ENCODE assay signal across 25 cellular contexts in the genomic region with DNA sequence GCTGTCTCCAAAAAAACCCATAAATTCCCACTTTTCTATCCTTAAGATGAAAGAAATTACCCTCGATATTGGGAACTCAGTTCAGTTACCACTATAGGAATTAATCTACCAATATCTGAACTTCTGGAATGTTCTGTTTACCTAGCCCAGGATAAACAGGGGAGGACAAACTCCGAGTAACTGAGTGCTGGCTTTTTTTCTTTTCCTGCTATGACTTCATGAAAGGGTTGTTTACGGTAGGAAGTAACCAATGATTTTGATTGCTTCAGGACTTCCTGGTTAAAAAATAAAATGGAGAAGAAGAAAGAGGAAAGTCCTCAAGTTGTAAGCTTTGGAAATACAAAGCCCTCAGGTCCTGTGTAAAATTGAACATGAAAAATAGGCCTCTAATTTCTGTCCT.
"Had no signal": no experiment of that assay in that cellular context is flagged by ENCODE, and none has a peak within 500 bp of the region (broad histone marks: within the 10 kb centered on the region; RNA-seq: fewer than 3 reads in every experiment).

No MANE protein-coding gene starts in this region.

- H3K27ac ChIP-seq: epithelial cell of prostate, esophagus muscularis mucosa, gastrocnemius medialis, left ventricle myocardium inferior, parathyroid adenoma, psoas muscle, testis, tibial nerve, upper lobe of right lung, vagina had no signal

- H3K4me3 Mint-ChIP-seq: effector memory CD8-positive, alpha-beta T cell; naive B cell; nephron; stimulated activated memory B cell treated with anti-CD40 and anti-IgM and Interleukin-4, amounts not matched to agents 10 μg/mL and 1 μg/mL and 100 μg/mL, for 72 hours; stimulated activated naive CD8-positive, alpha-beta T cell treated with anti-CD3 and anti-CD28 coated beads, Interleukin-15, amount 100 ng/mL, for 72 hours had no signal

- H3K27me3 Mint-ChIP-seq: stimulated activated naive CD8-positive, alpha-beta T cell treated with anti-CD3 and anti-CD28 coated beads, Interleukin-15, amount 100 ng/mL, for 72 hours had no signal

- H3K36me3 Mint-ChIP-seq: stimulated activated memory B cell treated with anti-CD40 and anti-IgM and Interleukin-4, amounts not matched to agents 10 μg/mL and 1 μg/mL and 100 μg/mL, for 72 hours had no signal

- H3K4me3 ChIP-seq: esophagus muscularis mucosa, gastrocnemius medialis, left ventricle myocardium inferior, lung, psoas muscle, spleen, testis, tibial nerve, upper lobe of right lung, vagina had no signal

- H3K4me1 ChIP-seq: esophagus muscularis mucosa, gastrocnemius medialis, left ventricle myocardium inferior, parathyroid adenoma, psoas muscle, spleen, testis, tibial nerve, upper lobe of right lung, vagina had no signal

- H3K27me3 ChIP-seq: esophagus muscularis mucosa, gastrocnemius medialis, spleen, testis, tibial nerve, upper lobe of right lung, vagina had no signal

- H3K36me3 ChIP-seq: esophagus muscularis mucosa, gastrocnemius medialis, left ventricle myocardium inferior, spleen, tibial nerve, upper lobe of right lung, vagina had no signal

- ATAC-seq: effector memory CD8-positive, alpha-beta T cell; gastrocnemius medialis; psoas muscle; sciatic nerve; stimulated activated memory B cell treated with anti-CD40 and anti-IgM and Interleukin-4, amounts not matched to agents 10 μg/mL and 1 μg/mL and 100 μg/mL, for 72 hours; stimulated activated naive CD8-positive, alpha-beta T cell treated with anti-CD3 and anti-CD28 coated beads, Interleukin-15, amount 100 ng/mL, for 72 hours; upper lobe of right lung had no signal

- DNase-seq: effector memory CD8-positive, alpha-beta T cell; gastrocnemius medialis; glutamatergic neuron; islet precursor cell; left ventricle myocardium inferior; mesenchymal stem cell; naive B cell; psoas muscle; retina; spleen; stimulated activated CD4-positive, alpha-beta T cell treated with anti-CD3 and anti-CD28 coated beads, Interleukin-15, amount 100 ng/mL, for 24 hours; stimulated activated CD4-positive, alpha-beta T cell treated with anti-CD3 and anti-CD28 coated beads, Interleukin-1b, Interleukin-23, amount 100 ng/mL, for 48 hours; stimulated activated CD4-positive, alpha-beta T cell treated with anti-CD3 and anti-CD28 coated beads, Interleukin-4, amount 100 ng/mL, for 24 hours; stimulated activated naive CD8-positive, alpha-beta T cell treated with anti-CD3 and anti-CD28 coated beads, Interleukin-15, amount 100 ng/mL, for 72 hours; testis; upper lobe of right lung had no signal

- H3K27ac Mint-ChIP-seq: effector memory CD8-positive, alpha-beta T cell; naive B cell; stimulated activated memory B cell treated with anti-CD40 and anti-IgM and Interleukin-4, amounts not matched to agents 10 μg/mL and 1 μg/mL and 100 μg/mL, for 72 hours; stimulated activated naive CD8-positive, alpha-beta T cell treated with anti-CD3 and anti-CD28 coated beads, Interleukin-15, amount 100 ng/mL, for 72 hours had no signal

- H3K9me3 ChIP-seq: esophagus muscularis mucosa, gastrocnemius medialis, psoas muscle, spleen, testis, upper lobe of right lung, vagina had no signal

- H3K9me3 Mint-ChIP-seq: effector memory CD8-positive, alpha-beta T cell; nephron had no signal

- H3K4me1 Mint-ChIP-seq: naive B cell; nephron; stimulated activated memory B cell treated with anti-CD40 and anti-IgM and Interleukin-4, amounts not matched to agents 10 μg/mL and 1 μg/mL and 100 μg/mL, for 72 hours had no signal
